Comparison of ENCODE assay signal across 13 cellular contexts in genomic region chr11:78453140-78453935, GRCh38. TPM values are rescaled to one million over a fixed set of nuclear protein-coding genes. Genes with fewer than 3 reads are reported as not detected.
DNase-seq lines count a peak whose midpoint lies in the region; ATAC-seq lines count a peak whose summit lies in the region.
"Had no signal": no experiment of that assay in that cellular context is flagged by ENCODE, and none has a peak within 500 bp of the region (broad histone marks: within the 10 kb centered on the region; RNA-seq: fewer than 3 reads in every experiment).

No MANE protein-coding gene starts in this region.

- no peak overlapping the region for H2AFZ ChIP-seq in Karpas-422 (ENCODE audit: low read length)
- H2AFZ ChIP-seq: GM23248 had no signal

- no peaks in the 10 kb centered on the region for H4K20me1 ChIP-seq in Karpas-422 (ENCODE audit: insufficient read depth, low read depth, low read length)

- H3K4me1 ChIP-seq in Karpas-422 (ENCODE audit: low read length): peaks cover 17% of the 10 kb centered on the region

- H3K9me2 ChIP-seq in Karpas-422 (replicated peaks; ENCODE audit: insufficient read depth, low read length): no peaks in the 10 kb centered on the region

- H3K79me2 ChIP-seq in Karpas-422 (ENCODE audit: low read length): no peaks in the 10 kb centered on the region

- H3K27me3 ChIP-seq in Karpas-422 (ENCODE audit: low read length): no peaks in the 10 kb centered on the region

- no peaks in the 10 kb centered on the region for H3K9me3 ChIP-seq in Karpas-422 (ENCODE audit: low read length)

- DNase-seq in EH (ENCODE audit: low read depth) (peak; percentile 2), Karpas-422 (no peak), fibroblast of peridontal ligament (ENCODE audit: extremely low read depth) (peak; percentile 68), NCI-H128 (lab: John Stamatoyannopoulos, UW; ENCODE audit: unreplicated experiment) (no peak), HuH-7.5 (ENCODE audit: low spot score) (no peak)
- DNase-seq: activated effector memory CD4-positive, alpha-beta T cell treated with anti-CD3 and anti-CD28 coated beads, Interleukin-2, amount 50 U/mL, for 16 hours; Calu3; GM23248; NCI-H187 treated with DMSO at 0.1 percent for 48 hours; WERI-Rb-1 had no signal

- no peak overlapping the region for H3K4me2 ChIP-seq in Karpas-422 (ENCODE audit: low read depth, low read length, poor library complexity, severe bottlenecking)

- peak overlapping the region; percentile 38 for H3K27ac ChIP-seq in Karpas-422 (ENCODE audit: low read length)
- H3K27ac ChIP-seq: GM23248, WERI-Rb-1 had no signal

- peak; percentile 58 for ATAC-seq in GM19328 (IDR thresholded peaks at IDR 0.05; ENCODE audit: unreplicated experiment)
- no peak for ATAC-seq in GM18870 (IDR thresholded peaks at IDR 0.05; ENCODE audit: unreplicated experiment)
- ATAC-seq in HG03139 (IDR thresholded peaks at IDR 0.05; ENCODE audit: unreplicated experiment): no peak

- no peak overlapping the region for H3K4me3 ChIP-seq in Karpas-422 (ENCODE audit: low read length)
- H3K4me3 ChIP-seq: GM23248 had no signal

- no peaks in the 10 kb centered on the region for H3K36me3 ChIP-seq in Karpas-422 (ENCODE audit: insufficient read depth, low read length)
- H3K36me3 ChIP-seq: WERI-Rb-1 had no signal

- no peak overlapping the region for H3K9ac ChIP-seq in Karpas-422 (ENCODE audit: low read length)
- H3K9ac ChIP-seq: GM23248 had no signal

RNA-seq across cellular contexts. Expression of gene GAB2, which starts 35.7 kb away (rescaled TPM):
- 2.6 and 2.7 TPM in 2 replicates for total RNA-seq in Karpas-422 (2014; rRNA removed; shearing (Covaris generic); ENCODE audit: low replicate concordance)

Comparison
In these comparisons a context has a peak if more than half of its experiments do, and no peak if none do; other contexts are left out.
1. DNase-seq: peak in EH (single experiment) and fibroblast of peridontal ligament (single experiment); none in Karpas-422 (single experiment), NCI-H128 (single experiment) and HuH-7.5 (single experiment).